21 cellular contexts compared by ENCODE assay signal in genomic region chr5:123397538-123397937, GRCh38.
"Had no signal": no experiment of that assay in that cellular context is flagged by ENCODE, and none has a peak within 500 bp of the region (broad histone marks: within the 10 kb centered on the region; RNA-seq: fewer than 3 reads in every experiment).

No MANE protein-coding gene starts in this region.

- H3K36me3 ChIP-seq: uterus had no signal

- H3K27me3 Mint-ChIP-seq: stimulated activated naive CD8-positive, alpha-beta T cell treated with anti-CD3 and anti-CD28 coated beads, Interleukin-15, Interleukin-2, amounts not matched to agents 100 ng/mL and 50 ng/mL, for 24 hours had no signal

- H3K9me3 ChIP-seq: esophagus squamous epithelium, gastroesophageal sphincter, mucosa of descending colon, right atrium auricular region, tibial artery, upper lobe of left lung, uterus had no signal

- DNase-seq: dermis blood vessel endothelial cell; esophagus squamous epithelium; foreskin fibroblast; glutamatergic neuron; islet precursor cell; mammary epithelial cell; mucosa of descending colon; natural killer cell; posterior cingulate gyrus; small intestine; stimulated activated CD4-positive, alpha-beta T cell treated with anti-CD3 and anti-CD28 coated beads, Interleukin-4, amount 100 ng/mL, for 1 hour; stimulated activated CD8-positive, alpha-beta memory T cell treated with anti-CD3 and anti-CD28 coated beads, Interleukin-4, amount 100 ng/mL, for 48 hours; tibial artery; upper lobe of left lung; uterus had no signal

- ATAC-seq: gastroesophageal sphincter; left lobe of liver; natural killer cell; stimulated activated effector memory CD8-positive, alpha-beta T cell treated with anti-CD3 and anti-CD28 coated beads, Interleukin-12 subunit alpha, Interleukin-12 subunit beta, amount 100 ng/mL, for 72 hours had no signal

- H3K4me3 Mint-ChIP-seq: natural killer cell; neural crest cell; stimulated activated effector memory CD8-positive, alpha-beta T cell treated with anti-CD3 and anti-CD28 coated beads, Interleukin-12 subunit alpha, Interleukin-12 subunit beta, amount 100 ng/mL, for 72 hours; stimulated activated naive CD8-positive, alpha-beta T cell treated with anti-CD3 and anti-CD28 coated beads, Interleukin-15, Interleukin-2, amounts not matched to agents 100 ng/mL and 50 ng/mL, for 24 hours had no signal

- H3K27me3 ChIP-seq: esophagus squamous epithelium, gastroesophageal sphincter, right atrium auricular region, tibial artery, upper lobe of left lung, uterus had no signal

- H3K9me3 Mint-ChIP-seq: natural killer cell; neural crest cell; stimulated activated effector memory CD8-positive, alpha-beta T cell treated with anti-CD3 and anti-CD28 coated beads, Interleukin-12 subunit alpha, Interleukin-12 subunit beta, amount 100 ng/mL, for 72 hours; stimulated activated naive CD8-positive, alpha-beta T cell treated with anti-CD3 and anti-CD28 coated beads, Interleukin-15, Interleukin-2, amounts not matched to agents 100 ng/mL and 50 ng/mL, for 24 hours had no signal

- H3K27ac Mint-ChIP-seq: natural killer cell; stimulated activated effector memory CD8-positive, alpha-beta T cell treated with anti-CD3 and anti-CD28 coated beads, Interleukin-12 subunit alpha, Interleukin-12 subunit beta, amount 100 ng/mL, for 72 hours; stimulated activated naive CD8-positive, alpha-beta T cell treated with anti-CD3 and anti-CD28 coated beads, Interleukin-15, Interleukin-2, amounts not matched to agents 100 ng/mL and 50 ng/mL, for 24 hours had no signal

- H3K4me1 ChIP-seq: esophagus squamous epithelium, gastroesophageal sphincter, right atrium auricular region, tibial artery, upper lobe of left lung, uterus had no signal

- H3K27ac ChIP-seq: esophagus squamous epithelium, gastroesophageal sphincter, right atrium auricular region, tibial artery, upper lobe of left lung, uterus had no signal

- H3K4me1 Mint-ChIP-seq: natural killer cell, neural crest cell had no signal

- H3K4me3 ChIP-seq: esophagus squamous epithelium, gastroesophageal sphincter, mucosa of descending colon, right atrium auricular region, tibial artery, upper lobe of left lung, uterus had no signal
